Comparison of ENCODE assay signal across 19 cellular contexts in the genomic region with DNA sequence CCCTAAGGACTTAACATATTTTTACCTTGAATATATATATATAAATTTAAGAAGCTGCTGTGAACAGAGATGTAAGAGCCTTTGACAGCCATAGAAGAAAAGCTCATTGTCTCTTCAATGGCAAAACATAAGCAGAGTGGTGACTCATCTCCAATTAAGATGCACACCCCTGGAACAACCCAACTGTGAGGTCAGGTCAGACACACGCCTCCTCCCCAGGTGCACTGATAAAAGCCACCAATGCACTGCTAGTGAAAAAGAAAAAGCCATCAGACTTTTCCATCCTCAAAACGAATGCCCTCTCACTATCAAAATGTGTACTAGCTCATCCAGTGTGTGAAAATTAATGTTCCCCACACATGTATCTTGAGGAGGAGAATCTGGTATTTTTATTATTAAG.
DNase-seq lines count a peak whose midpoint lies in the region; ATAC-seq, FAIRE-seq and TF ChIP-seq lines count a peak whose summit lies in the region.
"Had no signal": no experiment of that assay in that cellular context is flagged by ENCODE, and none has a peak within 500 bp of the region (broad histone marks: within the 10 kb centered on the region; RNA-seq: fewer than 3 reads in every experiment).

No MANE protein-coding gene starts in this region.

- H3K27ac Mint-ChIP-seq in T-helper 17 cell = no peak overlapping the region
- H3K27ac Mint-ChIP-seq in activated CD8-positive, alpha-beta T cell treated with anti-CD3 and anti-CD28 coated beads for 36 hours = no peak overlapping the region
- H3K27ac Mint-ChIP-seq: progenitor cell of endocrine pancreas; stimulated activated naive CD8-positive, alpha-beta T cell treated with anti-CD3 and anti-CD28 coated beads, Interleukin-15, Interleukin-2, amounts not matched to agents 100 ng/mL and 50 ng/mL, for 24 hours had no signal

- intact Hi-C loops in activated CD8-positive, alpha-beta T cell treated with anti-CD3 and anti-CD28 coated beads for 36 hours (cut with micrococcal nuclease) = no loop called here

- H4K20me1 ChIP-seq in hepatocyte (ENCODE audit: insufficient read depth, poor library complexity, severe bottlenecking) = no peaks in the 10 kb centered on the region

- no peak for TF ChIP-seq EP300 in A549 (IDR thresholded peaks at IDR 0.05)

- 70% methylated on average over 2 of the region's 2 CpGs for WGBS in A549 (ENCODE audit: missing lambda C conversion rate)
- WGBS in hepatocyte (ENCODE audit: low lambda C conversion rate, missing lambda C conversion rate) = 76% methylated on average over 2 of the region's 2 CpGs

- peaks cover 3% of the 10 kb centered on the region for H3K9me2 ChIP-seq in hepatocyte (replicated peaks; ENCODE audit: insufficient read depth)

- no peak for TF ChIP-seq RAD21 in A549 (conservative IDR thresholded peaks at IDR 0.05 in 1 of 2, IDR thresholded peaks at IDR 0.05 in 1 of 2)

- TF ChIP-seq POLR2A in A549 (IDR thresholded peaks at IDR 0.05; ENCODE audit: low read length) = no peak

- no peak overlapping the region for H2AFZ ChIP-seq in hepatocyte

- TF ChIP-seq CTCF in A549 (IDR thresholded peaks at IDR 0.05) = no peak
- no peak for TF ChIP-seq CTCF in RWPE1 (conservative IDR thresholded peaks at IDR 0.05; ENCODE audit: low read depth)
- TF ChIP-seq CTCF in hepatocyte (IDR thresholded peaks at IDR 0.05; ENCODE audit: poor library complexity) = no peak
- TF ChIP-seq CTCF in activated CD8-positive, alpha-beta T cell treated with anti-CD3 and anti-CD28 coated beads for 36 hours (IDR thresholded peaks at IDR 0.05) = no peak

- no peaks in the 10 kb centered on the region for H3K36me3 ChIP-seq in hepatocyte (replicated peaks; ENCODE audit: insufficient read depth, low read depth)

- H3K4me3 ChIP-seq in A549 (no peak overlapping the region), hepatocyte (no peak overlapping the region)
- H3K4me3 ChIP-seq: body of pancreas, heart right ventricle had no signal

- no peaks in the 10 kb centered on the region for H3K36me3 Mint-ChIP-seq in T-helper 17 cell (ENCODE audit: low read depth)
- no peaks in the 10 kb centered on the region for H3K36me3 Mint-ChIP-seq in activated CD8-positive, alpha-beta T cell treated with anti-CD3 and anti-CD28 coated beads for 36 hours (ENCODE audit: low read depth)

- POLR2A ChIA-PET in A549 (lab: Yijun Ruan, JAX) = no interaction called here
- POLR2A ChIA-PET in RWPE1 (lab: Yijun Ruan, JAX; ENCODE audit: low non-redundant PET) = no interaction called here
- POLR2A ChIA-PET in activated CD8-positive, alpha-beta T cell treated with anti-CD3 and anti-CD28 coated beads for 36 hours (lab: Charles Lee) = no interaction called here

- CTCF ChIA-PET in A549 (lab: Yijun Ruan, JAX) (interaction anchor here (1.2 kb wide), 1 partner anchor 42 kb away, joined by 3 read pairs; no protein-coding TSS in a partner anchor), RWPE1 (lab: Yijun Ruan, JAX) (no interaction called here)
- CTCF ChIA-PET in activated CD8-positive, alpha-beta T cell treated with anti-CD3 and anti-CD28 coated beads for 36 hours (lab: Charles Lee) = interaction anchor here (1.1 to 1.9 kb wide), 2 partner anchors 9 to 42 kb away, joined by 4 to 7 read pairs; no protein-coding TSS in a partner anchor

- peaks cover 31% of the 10 kb centered on the region for H3K79me2 ChIP-seq in hepatocyte

- no peak overlapping the region for H3K4me3 Mint-ChIP-seq in T-helper 17 cell
- no peak overlapping the region for H3K4me3 Mint-ChIP-seq in activated CD8-positive, alpha-beta T cell treated with anti-CD3 and anti-CD28 coated beads for 36 hours
- H3K4me3 Mint-ChIP-seq: stimulated activated naive CD8-positive, alpha-beta T cell treated with anti-CD3 and anti-CD28 coated beads, Interleukin-15, Interleukin-2, amounts not matched to agents 100 ng/mL and 50 ng/mL, for 24 hours had no signal

- H3K4me1 Mint-ChIP-seq in T-helper 17 cell = no peaks in the 10 kb centered on the region
- no peaks in the 10 kb centered on the region for H3K4me1 Mint-ChIP-seq in activated CD8-positive, alpha-beta T cell treated with anti-CD3 and anti-CD28 coated beads for 36 hours (ENCODE audit: low read depth)

- H3K27me3 ChIP-seq in hepatocyte = no peaks in the 10 kb centered on the region
- H3K27me3 ChIP-seq: body of pancreas, heart right ventricle had no signal

- FAIRE-seq in A549 (lab: Jason Lieb, UNC) = no peak
- FAIRE-seq: GM19239 had no signal

- peaks cover 2% of the 10 kb centered on the region for H3K9me3 Mint-ChIP-seq in activated CD8-positive, alpha-beta T cell treated with anti-CD3 and anti-CD28 coated beads for 36 hours

- no peak for ATAC-seq in A549
- peak; percentile 80 for ATAC-seq in GM18868 (IDR thresholded peaks at IDR 0.05; ENCODE audit: unreplicated experiment)
- no peak for ATAC-seq in T-helper 17 cell
- no peak for ATAC-seq in HG03571 (IDR thresholded peaks at IDR 0.05; ENCODE audit: unreplicated experiment)
- no peak for ATAC-seq in activated CD8-positive, alpha-beta T cell treated with anti-CD3 and anti-CD28 coated beads for 36 hours
- ATAC-seq: body of pancreas, heart right ventricle, left lobe of liver, Right ventricle myocardium inferior had no signal

- no peaks in the 10 kb centered on the region for H3K9me3 ChIP-seq in A549
- H3K9me3 ChIP-seq in hepatocyte (ENCODE audit: low read depth) = no peaks in the 10 kb centered on the region
- no peaks in the 10 kb centered on the region for H3K9me3 ChIP-seq in T-helper 17 cell (ENCODE audit: control insufficient read depth, low read length, poor library complexity, severe bottlenecking)
- H3K9me3 ChIP-seq: body of pancreas had no signal

- H3K27ac ChIP-seq in A549 = no peak overlapping the region
- no peak overlapping the region for H3K27ac ChIP-seq in RWPE1
- no peak overlapping the region for H3K27ac ChIP-seq in hepatocyte
- H3K27ac ChIP-seq: body of pancreas had no signal

- DNase-seq in A549 (ENCODE audit: low read depth in 1 of 2, low spot score in 1 of 2) (no peak), RWPE1 (ENCODE audit: low spot score) (peak; percentile 61), hepatocyte (ENCODE audit: low spot score) (peak; percentile 23), T-helper 17 cell (no peak), DMS79 treated with DMSO at 0.1 percent for 48 hours (lab: John Stamatoyannopoulos, UW) (no peak)
- DNase-seq in activated CD8-positive, alpha-beta T cell treated with anti-CD3 and anti-CD28 coated beads for 36 hours = no peak
- DNase-seq: activated CD4-positive, alpha-beta T cell treated with anti-CD3 and anti-CD28 coated beads for 48 hours; activated naive CD4-positive, alpha-beta T cell treated with anti-CD3 and anti-CD28 coated beads, Interleukin-2, amount 50 U/mL, for 16 hours; body of pancreas; heart right ventricle; NCI-H774; stimulated activated CD4-positive, alpha-beta T cell treated with anti-CD3 and anti-CD28 coated beads, Interleukin-12 subunit alpha, Interleukin-12 subunit beta, amount 100 ng/mL, for 4 hours had no signal

- peaks cover 8% of the 10 kb centered on the region; the same call in 1 of the 3 replicates for H3K4me1 ChIP-seq in A549
- H3K4me1 ChIP-seq in hepatocyte (ENCODE audit: insufficient read depth) = peaks cover 4% of the 10 kb centered on the region

- H3K4me2 ChIP-seq in A549 = no peak overlapping the region
- H3K4me2 ChIP-seq in hepatocyte = no peak overlapping the region

- H3K27me3 Mint-ChIP-seq in T-helper 17 cell = no peaks in the 10 kb centered on the region
- peaks cover 2% of the 10 kb centered on the region for H3K27me3 Mint-ChIP-seq in activated CD8-positive, alpha-beta T cell treated with anti-CD3 and anti-CD28 coated beads for 36 hours
- H3K27me3 Mint-ChIP-seq: progenitor cell of endocrine pancreas; stimulated activated naive CD8-positive, alpha-beta T cell treated with anti-CD3 and anti-CD28 coated beads, Interleukin-15, Interleukin-2, amounts not matched to agents 100 ng/mL and 50 ng/mL, for 24 hours had no signal

TF ChIP-seq in A549, 52 proteins besides CTCF, POLR2A, EP300 and RAD21:
- TF ChIP-seq FOSL2 (IDR thresholded peaks at IDR 0.05) (no peak), FOSL2 (CRISPR knock-in tag; IDR thresholded peaks at IDR 0.05) (peak; percentile 20; the same call in 1 of the 2 replicates), ESRRA (IDR thresholded peaks at IDR 0.05; ENCODE audit: borderline replicate concordance, low read length) (no peak)

Comparison
In these comparisons a context has a peak if more than half of its experiments do, and no peak if none do; other contexts are left out.
1. DNase-seq: peak in RWPE1 (single experiment) and hepatocyte (single experiment); none in A549 (0 of 2), T-helper 17 cell (0 of 3), DMS79 treated with DMSO at 0.1 percent for 48 hours (single experiment) and activated CD8-positive, alpha-beta T cell treated with anti-CD3 and anti-CD28 coated beads for 36 hours (single experiment).